23 cellular contexts compared by ENCODE assay signal in the genomic region with DNA sequence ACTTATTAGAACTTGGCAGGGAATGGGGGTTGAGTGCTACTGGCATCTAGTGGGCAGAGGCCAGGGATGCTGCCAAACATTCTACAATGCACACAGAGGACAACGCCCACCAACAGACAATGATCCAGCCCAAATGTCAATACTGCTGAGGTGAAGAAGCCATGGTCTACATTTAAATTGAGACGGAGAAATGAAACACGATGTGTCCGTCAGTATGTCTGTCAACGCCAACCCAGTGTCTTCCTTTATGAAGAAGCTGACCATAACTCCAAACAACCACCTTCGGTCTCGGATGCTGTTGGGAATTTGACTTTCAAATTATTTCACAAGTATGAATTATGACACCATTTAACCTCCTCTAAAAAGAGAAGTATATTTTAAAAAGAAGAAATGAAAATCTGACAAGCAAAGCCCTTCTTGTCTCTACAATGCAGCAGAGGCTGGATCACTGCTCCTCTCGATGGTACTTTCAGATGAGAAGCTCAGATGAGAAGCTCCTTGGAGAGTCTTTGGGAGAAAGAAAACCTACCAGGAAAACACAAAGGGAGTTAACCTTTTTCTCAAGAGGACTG.
DNase-seq lines count a peak whose midpoint lies in the region; ATAC-seq and TF ChIP-seq lines count a peak whose summit lies in the region.
"Had no signal": no experiment of that assay in that cellular context is flagged by ENCODE, and none has a peak within 500 bp of the region (broad histone marks: within the 10 kb centered on the region; RNA-seq: fewer than 3 reads in every experiment).

No MANE protein-coding gene starts in this region.

- H3K27me3 ChIP-seq in OCI-LY3 (ENCODE audit: low read depth, low read length) = no peaks in the 10 kb centered on the region
- no peaks in the 10 kb centered on the region for H3K27me3 ChIP-seq in spleen (replicated peaks in 1 of 7)
- H3K27me3 ChIP-seq in gastrocnemius medialis = no peaks in the 10 kb centered on the region
- no peaks in the 10 kb centered on the region for H3K27me3 ChIP-seq in tibial artery
- H3K27me3 ChIP-seq: foreskin keratinocyte, upper lobe of right lung had no signal

- H3K9me3 Mint-ChIP-seq in activated T-helper 2 cell treated with anti-CD3 and anti-CD28 coated beads, Interferon-gamma antibody, Interleukin-2, Interleukin-4, amounts not matched to agents 10 μg/mL and 5 μg/mL and 100 μg/mL, durations not matched to agents 14 hours and 24 hours and 36 hours = no peaks in the 10 kb centered on the region
- H3K9me3 Mint-ChIP-seq: naive thymus-derived CD4-positive, alpha-beta T cell had no signal

- peak overlapping the region; percentile 70 for H3K9ac ChIP-seq in OCI-LY3 (ENCODE audit: low read length)
- H3K9ac ChIP-seq: KMS-11 had no signal

- H3K27ac Mint-ChIP-seq in activated T-helper 2 cell treated with anti-CD3 and anti-CD28 coated beads, Interferon-gamma antibody, Interleukin-2, Interleukin-4, amounts not matched to agents 10 μg/mL and 5 μg/mL and 100 μg/mL, durations not matched to agents 14 hours and 24 hours and 36 hours = no peak overlapping the region
- H3K27ac Mint-ChIP-seq: activated CD8-positive, alpha-beta memory T cell treated with anti-CD3 and anti-CD28 coated beads, Interleukin-2, amount 10 ng/mL, durations not matched to agents 7 days and 5 days had no signal

- intact Hi-C loops in spleen (cut with DNase I; ENCODE audit: low total_unique reads) = no loop called here
- intact Hi-C loops in gastrocnemius medialis (cut with DNase I; ENCODE audit: low total_unique reads) = no loop called here
- intact Hi-C loops in tibial artery (cut with DNase I; ENCODE audit: low total_unique reads) = no loop called here
- intact Hi-C loops in activated T-helper 2 cell treated with anti-CD3 and anti-CD28 coated beads, Interferon-gamma antibody, Interleukin-2, Interleukin-4, amounts not matched to agents 10 μg/mL and 5 μg/mL and 100 μg/mL, durations not matched to agents 14 hours and 24 hours and 36 hours (cut with micrococcal nuclease) = no loop called here

- H3K4me1 Mint-ChIP-seq in activated T-helper 2 cell treated with anti-CD3 and anti-CD28 coated beads, Interferon-gamma antibody, Interleukin-2, Interleukin-4, amounts not matched to agents 10 μg/mL and 5 μg/mL and 100 μg/mL, durations not matched to agents 14 hours and 24 hours and 36 hours (ENCODE audit: low read depth) = peaks cover 29% of the 10 kb centered on the region

- H3K79me2 ChIP-seq in OCI-LY3 (ENCODE audit: low read length) = peaks cover 7% of the 10 kb centered on the region; the same call in 1 of the 2 replicates

- ATAC-seq in HG02610 (IDR thresholded peaks at IDR 0.05; ENCODE audit: unreplicated experiment) (peak; percentile 36), gastrocnemius medialis (no peak)
- ATAC-seq: activated CD8-positive, alpha-beta memory T cell treated with anti-CD3 and anti-CD28 coated beads, Interleukin-2, amount 10 ng/mL, durations not matched to agents 7 days and 5 days; foreskin keratinocyte; naive thymus-derived CD4-positive, alpha-beta T cell; pancreas; upper lobe of right lung had no signal

- no peaks in the 10 kb centered on the region for H3K9me3 ChIP-seq in OCI-LY3 (ENCODE audit: insufficient read depth, low read length)
- H3K9me3 ChIP-seq in spleen = no peaks in the 10 kb centered on the region
- no peaks in the 10 kb centered on the region for H3K9me3 ChIP-seq in gastrocnemius medialis
- H3K9me3 ChIP-seq in tibial artery = no peaks in the 10 kb centered on the region
- H3K9me3 ChIP-seq: pancreas, upper lobe of right lung had no signal

- no peak overlapping the region for H3K4me3 Mint-ChIP-seq in activated T-helper 2 cell treated with anti-CD3 and anti-CD28 coated beads, Interferon-gamma antibody, Interleukin-2, Interleukin-4, amounts not matched to agents 10 μg/mL and 5 μg/mL and 100 μg/mL, durations not matched to agents 14 hours and 24 hours and 36 hours (ENCODE audit: low read depth)
- H3K4me3 Mint-ChIP-seq: activated CD8-positive, alpha-beta memory T cell treated with anti-CD3 and anti-CD28 coated beads, Interleukin-2, amount 10 ng/mL, durations not matched to agents 7 days and 5 days; naive thymus-derived CD4-positive, alpha-beta T cell had no signal

- in situ Hi-C loops in gastrocnemius medialis (cut with MboI; ENCODE audit: low sequenced_read_pairs in 4 of 4) = no loop called here

- peaks cover 3% of the 10 kb centered on the region; the same call in 1 of the 2 replicates for H4K20me1 ChIP-seq in OCI-LY3 (ENCODE audit: insufficient read depth, low read length)

- H3K27me3 Mint-ChIP-seq in activated T-helper 2 cell treated with anti-CD3 and anti-CD28 coated beads, Interferon-gamma antibody, Interleukin-2, Interleukin-4, amounts not matched to agents 10 μg/mL and 5 μg/mL and 100 μg/mL, durations not matched to agents 14 hours and 24 hours and 36 hours (ENCODE audit: low read depth) = no peaks in the 10 kb centered on the region
- H3K27me3 Mint-ChIP-seq: activated CD8-positive, alpha-beta memory T cell treated with anti-CD3 and anti-CD28 coated beads, Interleukin-2, amount 10 ng/mL, durations not matched to agents 7 days and 5 days; naive thymus-derived CD4-positive, alpha-beta T cell had no signal

- DNase-seq in SIG-M5 treated with dmso at 0.1 percent for 504 hours (lab: John Stamatoyannopoulos, UW; ENCODE audit: unreplicated experiment) (peak; percentile 3), SIG-M5 (lab: John Stamatoyannopoulos, UW) (no peak), spleen (no peak), gastrocnemius medialis (no peak), tibial artery (no peak)
- DNase-seq in activated T-helper 2 cell treated with anti-CD3 and anti-CD28 coated beads, Interferon-gamma antibody, Interleukin-2, Interleukin-4, amounts not matched to agents 10 μg/mL and 5 μg/mL and 100 μg/mL, durations not matched to agents 14 hours and 24 hours and 36 hours (ENCODE audit: low spot score) = no peak
- DNase-seq: activated CD4-positive, alpha-beta T cell treated with anti-CD3 and anti-CD28 coated beads for 48 hours; activated CD8-positive, alpha-beta memory T cell treated with anti-CD3 and anti-CD28 coated beads, Interleukin-2, amount 10 ng/mL, durations not matched to agents 7 days and 5 days; C1 segment of cervical spinal cord; DMS153; dorsolateral prefrontal cortex; foreskin keratinocyte; GOT3; naive thymus-derived CD4-positive, alpha-beta T cell; NCI-H1105 treated with DMSO at 0.1 percent for 48 hours; NCI-H69; pancreas; SW 1271; upper lobe of right lung had no signal

- peaks cover 83% of the 10 kb centered on the region for H3K4me1 ChIP-seq in OCI-LY3 (ENCODE audit: low read length)
- peaks cover 0 to 38% (median 13%) of the 10 kb centered on the region in 6 donors for H3K4me1 ChIP-seq in spleen
- H3K4me1 ChIP-seq in gastrocnemius medialis = no peaks in the 10 kb centered on the region
- H3K4me1 ChIP-seq in tibial artery = no peaks in the 10 kb centered on the region
- H3K4me1 ChIP-seq: foreskin keratinocyte, pancreas, upper lobe of right lung had no signal

- WGBS in spleen, 5 donors = 54 to 75% (median 69%) methylated on average over 8 of the region's 8 CpGs

- peak overlapping the region; percentile 94 for H3K4me2 ChIP-seq in OCI-LY3 (ENCODE audit: low read length)
- H3K4me2 ChIP-seq: KMS-11 had no signal

- H3K36me3 ChIP-seq in OCI-LY3 (replicated peaks; ENCODE audit: low read depth, low read length) = peaks cover 15% of the 10 kb centered on the region
- peaks cover 0 to 5% (median 0%) of the 10 kb centered on the region in 6 donors for H3K36me3 ChIP-seq in spleen
- H3K36me3 ChIP-seq in gastrocnemius medialis = no peaks in the 10 kb centered on the region
- H3K36me3 ChIP-seq in tibial artery = no peaks in the 10 kb centered on the region
- H3K36me3 ChIP-seq: pancreas, upper lobe of right lung had no signal

- peaks cover 23% of the 10 kb centered on the region for H3K36me3 Mint-ChIP-seq in activated T-helper 2 cell treated with anti-CD3 and anti-CD28 coated beads, Interferon-gamma antibody, Interleukin-2, Interleukin-4, amounts not matched to agents 10 μg/mL and 5 μg/mL and 100 μg/mL, durations not matched to agents 14 hours and 24 hours and 36 hours (ENCODE audit: low read depth)

- H3K4me3 ChIP-seq in OCI-LY3 (ENCODE audit: low read length) = peak overlapping the region; percentile 66
- no peak overlapping the region for H3K4me3 ChIP-seq in spleen
- H3K4me3 ChIP-seq in gastrocnemius medialis = no peak overlapping the region
- H3K4me3 ChIP-seq in tibial artery = no peak overlapping the region
- H3K4me3 ChIP-seq: dorsolateral prefrontal cortex, pancreas, upper lobe of right lung had no signal

- H3K27ac ChIP-seq in OCI-LY3 (ENCODE audit: low read length) (peak overlapping the region; percentile 97), spleen (peak overlapping the region in 5 of 8 donors; percentile 22 to 66 (median 58)), gastrocnemius medialis (no peak overlapping the region), tibial artery (no peak overlapping the region)
- H3K27ac ChIP-seq: epithelial cell of prostate, foreskin keratinocyte, KMS-11, pancreas, upper lobe of right lung had no signal

- no peak for TF ChIP-seq POLR2A in spleen (IDR thresholded peaks at IDR 0.05)
- no peak for TF ChIP-seq POLR2A in gastrocnemius medialis (IDR thresholded peaks at IDR 0.05)

- no peak overlapping the region for H2AFZ ChIP-seq in OCI-LY3 (ENCODE audit: low read depth, low read length)

- TF ChIP-seq CTCF in OCI-LY3 (IDR thresholded peaks at IDR 0.05; ENCODE audit: low read depth, low read length) (peak; percentile 15; the same call in 1 of the 2 replicates), spleen (IDR thresholded peaks at IDR 0.05 in 8 of 11, conservative IDR thresholded peaks at IDR 0.05 in 3 of 11) (no peak), gastrocnemius medialis (IDR thresholded peaks at IDR 0.05 in 4 of 5, conservative IDR thresholded peaks at IDR 0.05 in 1 of 5) (no peak), tibial artery (IDR thresholded peaks at IDR 0.05) (no peak)

Comparison
In these comparisons a context has a peak if more than half of its experiments do, and no peak if none do; other contexts are left out.
1. H3K27ac ChIP-seq: peak in OCI-LY3 (single experiment) and spleen (5 of 8); none in gastrocnemius medialis (0 of 4) and tibial artery (0 of 2).